ENCODE assay signal across 13 cellular contexts in genomic region chr5:126973193-126973592, GRCh38. TPM values are rescaled to one million over a fixed set of nuclear protein-coding genes. Genes with fewer than 3 reads are reported as not detected.
A peak's percentile ranks its signal among the peaks of the same experiment; 100 is the strongest.
DNase-seq lines count a peak whose midpoint lies in the region; ATAC-seq and TF ChIP-seq lines count a peak whose summit lies in the region.
"Had no signal": no experiment of that assay in that cellular context is flagged by ENCODE, and none has a peak within 500 bp of the region (broad histone marks: within the 10 kb centered on the region; RNA-seq: fewer than 3 reads in every experiment).

No MANE protein-coding gene starts in this region.

- H3K4me1 ChIP-seq in H9 (ENCODE audit: insufficient read depth, low read length) (peaks cover 10% of the 10 kb centered on the region), mucosa of rectum (ENCODE audit: control insufficient read depth in 2 of 2, insufficient read depth in 2 of 2, low read length in 2 of 2) (peaks cover 16 to 17% of the 10 kb centered on the region in 2 donors), PC-9 (replicated peaks; ENCODE audit: insufficient read depth) (no peaks in the 10 kb centered on the region)

- H3K79me1 ChIP-seq in H9 (ENCODE audit: insufficient read depth, low read depth, low read length, poor library complexity, severe bottlenecking), result no peaks in the 10 kb centered on the region

- H3K27me3 ChIP-seq in H9 (ENCODE audit: insufficient read depth, low read length) (no peaks in the 10 kb centered on the region), mucosa of rectum (ENCODE audit: control insufficient read depth in 2 of 2, insufficient read depth in 2 of 2, low read length in 2 of 2) (no peaks in the 10 kb centered on the region), PC-9 (ENCODE audit: insufficient read depth, low read depth) (no peaks in the 10 kb centered on the region)
- H3K27me3 ChIP-seq: suprapubic skin had no signal

- no peak overlapping the region for H4K8ac ChIP-seq in H9 (replicated peaks; ENCODE audit: insufficient read length, low read depth, low read length)

- no peak overlapping the region for H2BK20ac ChIP-seq in H9 (ENCODE audit: low read depth, low read length, poor library complexity, severe bottlenecking)

- no peak overlapping the region for H3K4me2 ChIP-seq in H9 (ENCODE audit: insufficient read depth, insufficient read length, low read length)
- H3K4me2 ChIP-seq in PC-9, result no peak overlapping the region

- H3K27me3 Mint-ChIP-seq in H9 (ENCODE audit: low read depth), result no peaks in the 10 kb centered on the region
- H3K27me3 Mint-ChIP-seq in activated B cell treated with CpG ODN at 0.5 μM for 24 hours, result no peaks in the 10 kb centered on the region

- TF ChIP-seq CTCF in H9 (conservative IDR thresholded peaks at IDR 0.05) (0 out of 3 replicates have a peak, but pooled peaks have one; percentile 15), activated B cell treated with CpG ODN at 0.5 μM for 24 hours (IDR thresholded peaks at IDR 0.05) (no peak), PC-9 (conservative IDR thresholded peaks at IDR 0.05) (no peak)

- no peak overlapping the region for H3T11ph ChIP-seq in H9 (ENCODE audit: low read length)

- no peak overlapping the region for H3K27ac ChIP-seq in H9 (ENCODE audit: insufficient read length, low read depth, low read length)
- H3K27ac ChIP-seq in mucosa of rectum (ENCODE audit: low read depth in 2 of 2, low read length in 2 of 2), result peak overlapping the region; percentile 29 to 76
- H3K27ac ChIP-seq in PC-9, result no peak overlapping the region
- H3K27ac ChIP-seq: suprapubic skin had no signal

- no peaks in the 10 kb centered on the region for H3K23me2 ChIP-seq in H9 (ENCODE audit: insufficient read length, low read depth, low read length, poor library complexity, severe bottlenecking)

- no peak overlapping the region for H3K18ac ChIP-seq in H9 (ENCODE audit: insufficient read length, low read depth, low read length)

- H2AFZ ChIP-seq in H9 (ENCODE audit: low read length) (no peak overlapping the region), PC-9 (no peak overlapping the region)

- no peak overlapping the region for H4K5ac ChIP-seq in H9 (ENCODE audit: insufficient read length, low read depth, low read length)

- intact Hi-C loops in activated B cell treated with CpG ODN at 0.5 μM for 24 hours (cut with micrococcal nuclease), result loop anchor here (5.0 to 10.0 kb wide), 2 partner anchors 99 to 252 kb away; partner anchors contain the start of gene C5orf63
- intact Hi-C loops in PC-9 (cut with micrococcal nuclease; ENCODE audit: unreplicated experiment), result no loop called here

- CTCF ChIA-PET in activated B cell treated with CpG ODN at 0.5 μM for 24 hours (lab: Charles Lee), result no interaction called here
- CTCF ChIA-PET in PC-9 (lab: Charles Lee), result no interaction called here

- no peak overlapping the region for H3K23ac ChIP-seq in H9 (ENCODE audit: insufficient read length, low read depth, low read length)

- H3K4ac ChIP-seq in H9 (ENCODE audit: low read depth, low read length), result no peak overlapping the region

- no CpG with 5 or more reads among the region's 6 CpGs for WGBS in H9 (ENCODE audit: extremely low coverage, insufficient read length, low lambda C conversion rate)

- H2BK12ac ChIP-seq in H9 (ENCODE audit: insufficient read length, low read depth, low read length), result no peak overlapping the region

- no peak overlapping the region for H4K91ac ChIP-seq in H9 (ENCODE audit: insufficient read length, low read depth, low read length)

- no peak overlapping the region for H3K14ac ChIP-seq in H9 (ENCODE audit: insufficient read depth, low read length)

- H3K27ac Mint-ChIP-seq in H9 (no peak overlapping the region; a peak in 1 of 7 replicates), activated B cell treated with CpG ODN at 0.5 μM for 24 hours (peak overlapping the region; percentile 100)

- no peak overlapping the region for H2BK5ac ChIP-seq in H9 (ENCODE audit: insufficient read length, low read length)

- no peaks in the 10 kb centered on the region for H3F3A ChIP-seq in PC-9 (ENCODE audit: insufficient read depth, low read depth)

- H2BK15ac ChIP-seq in H9 (ENCODE audit: low read depth, low read length), result no peak overlapping the region

- H2BK120ac ChIP-seq in H9 (ENCODE audit: low read depth, low read length, poor library complexity, severe bottlenecking), result no peak overlapping the region

- H3K9me3 ChIP-seq in H9 (ENCODE audit: control insufficient read depth, low read depth, low read length) (no peaks in the 10 kb centered on the region), mucosa of rectum (ENCODE audit: control insufficient read depth in 2 of 2, low read length in 2 of 2) (no peaks in the 10 kb centered on the region), PC-9 (ENCODE audit: insufficient read depth, low read depth) (no peaks in the 10 kb centered on the region)
- H3K9me3 ChIP-seq: suprapubic skin had no signal

- H3K36me3 ChIP-seq in mucosa of rectum (ENCODE audit: control insufficient read depth in 2 of 2, insufficient read depth in 2 of 2, low read length in 2 of 2) (no peaks in the 10 kb centered on the region), PC-9 (ENCODE audit: low read depth) (no peaks in the 10 kb centered on the region)
- H3K36me3 ChIP-seq: suprapubic skin had no signal

- no peaks in the 10 kb centered on the region; a peak in 2 of 7 replicates for H3K36me3 Mint-ChIP-seq in H9 (ENCODE audit: insufficient read depth in 1 of 3, low read depth in 3 of 3)
- no peaks in the 10 kb centered on the region for H3K36me3 Mint-ChIP-seq in activated B cell treated with CpG ODN at 0.5 μM for 24 hours (ENCODE audit: low read depth)

- ATAC-seq in activated B cell treated with CpG ODN at 0.5 μM for 24 hours (ENCODE audit: low read depth), result no peak
- ATAC-seq in HG02870 (IDR thresholded peaks at IDR 0.05; ENCODE audit: unreplicated experiment), result no peak
- ATAC-seq: Panc1 had no signal

- peak; percentile 48 for DNase-seq in NCI-H2107 treated with DMSO at 0.1 percent for 48 hours (lab: John Stamatoyannopoulos, UW; ENCODE audit: unreplicated experiment)
- DNase-seq in NCI-H2107 (lab: John Stamatoyannopoulos, UW), result no peak
- peak; percentile 42 for DNase-seq in H9
- no peak for DNase-seq in activated B cell treated with CpG ODN at 0.5 μM for 24 hours
- no peak for DNase-seq in PC-9
- no peak for DNase-seq in putamen (ENCODE audit: low spot score)
- DNase-seq: 8988T, DMS 273 treated with DMSO at 0.1 percent for 48 hours, IMR-90 had no signal

- no peaks in the 10 kb centered on the region; the same call in 1 of the 2 replicates for H3K9me2 ChIP-seq in PC-9 (ENCODE audit: insufficient read depth)

- no TSS peak for BruUV-seq in PC-9 (replicated peaks; lab: Mats Ljungman, UMichigan)

- H2AK5ac ChIP-seq in H9 (ENCODE audit: insufficient read length, low read length), result no peak overlapping the region

- no peak overlapping the region for H3K56ac ChIP-seq in H9 (ENCODE audit: insufficient read length, low read depth, low read length)

- H3K79me2 ChIP-seq in H9 (ENCODE audit: insufficient read depth, low read length), result no peaks in the 10 kb centered on the region
- H3K79me2 ChIP-seq in PC-9 (ENCODE audit: low read depth), result no peaks in the 10 kb centered on the region

- no peaks in the 10 kb centered on the region for H3K9me3 Mint-ChIP-seq in H9
- H3K9me3 Mint-ChIP-seq in activated B cell treated with CpG ODN at 0.5 μM for 24 hours, result no peaks in the 10 kb centered on the region

- POLR2A ChIA-PET in activated B cell treated with CpG ODN at 0.5 μM for 24 hours (lab: Charles Lee) (interaction anchor here (1.7 to 3.0 kb wide), 2 partner anchors 58 to 100 kb away, joined by 7 to 14 read pairs; partner anchors contain the start of genes C5orf63 and MARCHF3), PC-9 (lab: Charles Lee; ENCODE audit: unreplicated experiment) (no interaction called here)

- H3K4me3 ChIP-seq in mucosa of rectum (ENCODE audit: low read length in 2 of 2) (peak overlapping the region in 1 of 2 donors; percentile 20), PC-9 (no peak overlapping the region)
- H3K4me3 ChIP-seq: suprapubic skin had no signal

- H4K20me1 ChIP-seq in H9 (ENCODE audit: control insufficient read depth, insufficient read depth, insufficient read length), result no peaks in the 10 kb centered on the region
- no peaks in the 10 kb centered on the region for H4K20me1 ChIP-seq in PC-9 (ENCODE audit: insufficient read depth)

- H3K9ac ChIP-seq in H9 (ENCODE audit: extremely low read depth, insufficient read length, low read length), result no peak overlapping the region
- H3K9ac ChIP-seq in mucosa of rectum (ENCODE audit: low read depth in 1 of 2, low read length in 2 of 2), result no peak overlapping the region

- peaks cover 32 to 40% of the 10 kb centered on the region in 2 experiments for H3K4me1 Mint-ChIP-seq in H9
- peaks cover 81% of the 10 kb centered on the region for H3K4me1 Mint-ChIP-seq in activated B cell treated with CpG ODN at 0.5 μM for 24 hours

- H3K4me3 Mint-ChIP-seq in H9, result no peak overlapping the region
- peak overlapping the region; percentile 84 for H3K4me3 Mint-ChIP-seq in activated B cell treated with CpG ODN at 0.5 μM for 24 hours

RNA-seq across cellular contexts. Expression of gene MARCHF3, which starts 57.2 kb away (rescaled TPM):
- 17.7 and 23.1 TPM in 2 replicates for total RNA-seq in H9 (2021)
- total RNA-seq in activated B cell treated with CpG ODN at 0.5 μM for 24 hours, result 21.9 and 22.8 TPM in 2 replicates
- total RNA-seq in PC-9 (2021), result 0.35 and 0.75 TPM in 2 replicates

Comparison
In these comparisons a context has a peak if more than half of its experiments do, and no peak if none do; other contexts are left out.
1. DNase-seq: peak in NCI-H2107 treated with DMSO at 0.1 percent for 48 hours (single experiment) and H9 (single experiment); none in NCI-H2107 (single experiment), activated B cell treated with CpG ODN at 0.5 μM for 24 hours (single experiment), PC-9 (0 of 2) and putamen (single experiment).
2. H3K27ac ChIP-seq: peak in mucosa of rectum (2 of 2); none in H9 (single experiment) and PC-9 (single experiment).
3. RNA of gene MARCHF3, which starts 57.2 kb away (total RNA-seq): 21.9 to 22.8 TPM in activated B cell treated with CpG ODN at 0.5 μM for 24 hours and 17.7 to 23.1 TPM in H9; 0.35 to 0.75 TPM in PC-9; every median in the first group is over 10 times any median in the second.